ENCODE assay signal across 8 cellular contexts in genomic region chr17:48074322-48075054, GRCh38. TPM values are rescaled to one million over a fixed set of nuclear protein-coding genes. Genes with fewer than 3 reads are reported as not detected.
DNase-seq lines count a peak whose midpoint lies in the region; ATAC-seq and TF ChIP-seq lines count a peak whose summit lies in the region.

No MANE protein-coding gene starts in this region.

- WGBS in prostate gland, result 45% methylated on average over 4 of the region's 4 CpGs

- H3K27me3 ChIP-seq in prostate gland (replicated peaks; ENCODE audit: insufficient read depth) (no peaks in the 10 kb centered on the region), vagina (no peaks in the 10 kb centered on the region)

- H3K36me3 ChIP-seq in prostate gland, result peaks cover 0 to 2% of the 10 kb centered on the region in 2 donors
- H3K36me3 ChIP-seq in vagina, result peaks cover 0 to 50% of the 10 kb centered on the region in 2 donors

- H3K4me3 ChIP-seq in prostate gland, result no peak overlapping the region
- H3K4me3 ChIP-seq in vagina, result no peak overlapping the region

- peak; percentile 51 for DNase-seq in DMS53 treated with DMSO at 0.1 percent for 48 hours (lab: John Stamatoyannopoulos, UW; ENCODE audit: unreplicated experiment)
- DNase-seq in activated naive CD4-positive, alpha-beta T cell treated with anti-CD3 and anti-CD28 coated beads, Interleukin-2, amount 10 ng/mL, durations not matched to agents 7 days and 5 days, result peak; percentile 87
- DNase-seq in head of caudate nucleus, result peak; percentile 24 to 94 (median 82)
- DNase-seq in prostate gland (ENCODE audit: low spot score), result peak; percentile 79
- DNase-seq in vagina (ENCODE audit: extremely low spot score in 2 of 2), result no peak

- no peaks in the 10 kb centered on the region for H3K27me3 Mint-ChIP-seq in activated naive CD4-positive, alpha-beta T cell treated with anti-CD3 and anti-CD28 coated beads, Interleukin-2, amount 10 ng/mL, durations not matched to agents 7 days and 5 days

- no peaks in the 10 kb centered on the region for H3K4me1 ChIP-seq in prostate gland (replicated peaks)
- H3K4me1 ChIP-seq in vagina, result no peaks in the 10 kb centered on the region

- H3K9me3 ChIP-seq in prostate gland (no peaks in the 10 kb centered on the region), vagina (no peaks in the 10 kb centered on the region)

- intact Hi-C loops in head of caudate nucleus (cut with DNase I), result loop anchor here (2.0 kb wide), 1 partner anchor 50 kb away; no protein-coding TSS in a partner anchor
- intact Hi-C loops in prostate gland (cut with DNase I), result loop anchor here (1.0 to 5.0 kb wide), 2 partner anchors 48 to 58 kb away; no protein-coding TSS in a partner anchor
- intact Hi-C loops in vagina (cut with DNase I), result no loop called here

- ATAC-seq in SK-N-SH treated with all-trans-retinoic acid at 6 μM for 48 hours (peak; percentile 93), HG02840 (IDR thresholded peaks at IDR 0.05; ENCODE audit: low FRiP score, unreplicated experiment) (no peak)

- no peak overlapping the region for H3K27ac Mint-ChIP-seq in activated naive CD4-positive, alpha-beta T cell treated with anti-CD3 and anti-CD28 coated beads, Interleukin-2, amount 10 ng/mL, durations not matched to agents 7 days and 5 days

- TF ChIP-seq CTCF in LNCAP (IDR thresholded peaks at IDR 0.05) (peak; percentile 82), prostate gland (IDR thresholded peaks at IDR 0.05) (peak; percentile 37 to 94 (median 88)), vagina (IDR thresholded peaks at IDR 0.05) (peak; percentile 80 to 87 (median 85))

- CTCF ChIA-PET in activated naive CD4-positive, alpha-beta T cell treated with anti-CD3 and anti-CD28 coated beads, Interleukin-2, amount 10 ng/mL, durations not matched to agents 7 days and 5 days (lab: Charles Lee), result interaction anchor here (0.6 to 8.3 kb wide), 18 partner anchors 9 to 518 kb away, joined by 3 to 115 read pairs (median 4); no protein-coding TSS in a partner anchor

- TF ChIP-seq POLR2A in prostate gland (IDR thresholded peaks at IDR 0.05), result no peak
- TF ChIP-seq POLR2A in vagina (IDR thresholded peaks at IDR 0.05), result no peak

- peaks cover 3% of the 10 kb centered on the region for H3K4me1 Mint-ChIP-seq in activated naive CD4-positive, alpha-beta T cell treated with anti-CD3 and anti-CD28 coated beads, Interleukin-2, amount 10 ng/mL, durations not matched to agents 7 days and 5 days

- H3K36me3 Mint-ChIP-seq in activated naive CD4-positive, alpha-beta T cell treated with anti-CD3 and anti-CD28 coated beads, Interleukin-2, amount 10 ng/mL, durations not matched to agents 7 days and 5 days, result peaks cover 24% of the 10 kb centered on the region

- no peak overlapping the region for H3K4me3 Mint-ChIP-seq in activated naive CD4-positive, alpha-beta T cell treated with anti-CD3 and anti-CD28 coated beads, Interleukin-2, amount 10 ng/mL, durations not matched to agents 7 days and 5 days

- H3K27ac ChIP-seq in prostate gland (no peak overlapping the region), vagina (no peak overlapping the region)

- H3K9me3 Mint-ChIP-seq in activated naive CD4-positive, alpha-beta T cell treated with anti-CD3 and anti-CD28 coated beads, Interleukin-2, amount 10 ng/mL, durations not matched to agents 7 days and 5 days, result no peaks in the 10 kb centered on the region

TF ChIP-seq in SK-N-SH treated with all-trans-retinoic acid at 6 μM for 48 hours, 23 proteins besides CTCF, POLR2A, EP300 and RAD21:
- TF ChIP-seq CREB5 (CRISPR knock-in tag; IDR thresholded peaks at IDR 0.05; ENCODE audit: low read depth), result no peak
- no peak for TF ChIP-seq PATZ1 (CRISPR knock-in tag; IDR thresholded peaks at IDR 0.05; ENCODE audit: borderline replicate concordance)
- no peak for TF ChIP-seq TCF4 (CRISPR knock-in tag; IDR thresholded peaks at IDR 0.05; ENCODE audit: borderline replicate concordance)
- TF ChIP-seq ARNTL (CRISPR knock-in tag; IDR thresholded peaks at IDR 0.05; ENCODE audit: borderline replicate concordance, low read depth), result no peak
- no peak for TF ChIP-seq ZNF565 (CRISPR knock-in tag; conservative IDR thresholded peaks at IDR 0.05; ENCODE audit: low read depth)
- TF ChIP-seq ZC3H10 (CRISPR knock-in tag; IDR thresholded peaks at IDR 0.05), result no peak
- no peak for TF ChIP-seq ZNF70 (CRISPR knock-in tag; IDR thresholded peaks at IDR 0.05)
- TF ChIP-seq SNAI2 (CRISPR knock-in tag; IDR thresholded peaks at IDR 0.05), result no peak
- no peak for TF ChIP-seq PPARA (CRISPR knock-in tag; IDR thresholded peaks at IDR 0.05; ENCODE audit: borderline replicate concordance)
- no peak for TF ChIP-seq TSHZ2 (CRISPR knock-in tag; IDR thresholded peaks at IDR 0.05)

RNA-seq across cellular contexts. Expression of gene NFE2L1, which starts 26.3 kb away (rescaled TPM):
- 100 to 1,000 TPM in 1 of 2 donors, 10 to 100 TPM in 1; 87.8 to 244 TPM for total RNA-seq in prostate gland
- 190 TPM for total RNA-seq in vagina

RNA-seq across cellular contexts. Expression of gene CBX1, which starts 26.8 kb away (rescaled TPM):
- total RNA-seq in prostate gland, result 10 to 100 TPM; 35.0 to 43.7 TPM
- total RNA-seq in vagina, result 43.5 TPM

RNA-seq across cellular contexts. Expression of gene SNX11, which starts 33.1 kb away (rescaled TPM):
- total RNA-seq in prostate gland (10 to 100 TPM; 15.2 to 16.0 TPM), vagina (15.0 TPM)

RNA-seq across cellular contexts. Expression of gene COPZ2, which starts 36.9 kb away (rescaled TPM):
- total RNA-seq in prostate gland (10 to 100 TPM; 18.1 to 18.5 TPM), vagina (34.4 TPM)

Comparison
In these comparisons a context has a peak if more than half of its experiments do, and no peak if none do; other contexts are left out.
1. DNase-seq: peak in DMS53 treated with DMSO at 0.1 percent for 48 hours (single experiment), activated naive CD4-positive, alpha-beta T cell treated with anti-CD3 and anti-CD28 coated beads, Interleukin-2, amount 10 ng/mL, durations not matched to agents 7 days and 5 days (single experiment), head of caudate nucleus (42 of 42) and prostate gland (single experiment); none in vagina (0 of 2).
2. Peak in every context shown above with its lines, with median percentiles within 50 percentile points of each other: CTCF ChIP-seq.